ENCODE assay signal across 11 cellular contexts in genomic region chr6:56364482-56365313, GRCh38.
A peak's percentile ranks its signal among the peaks of the same experiment; 100 is the strongest.
DNase-seq lines count a peak whose midpoint lies in the region; ATAC-seq and TF ChIP-seq lines count a peak whose summit lies in the region.
"Had no signal": no experiment of that assay in that cellular context is flagged by ENCODE, and none has a peak within 500 bp of the region (broad histone marks: within the 10 kb centered on the region; RNA-seq: fewer than 3 reads in every experiment).

No MANE protein-coding gene starts in this region.

- intact Hi-C loops in mammary epithelial cell (cut with micrococcal nuclease), result loop anchor here (10.0 kb wide), 1 partner anchor 330 kb away; no protein-coding TSS in a partner anchor

- H3K79me2 ChIP-seq in mammary epithelial cell (ENCODE audit: insufficient read depth, low read length), result no peaks in the 10 kb centered on the region

- TF ChIP-seq CTCF in mammary epithelial cell (conservative IDR thresholded peaks at IDR 0.05 in 1 of 2, IDR thresholded peaks at IDR 0.05 in 1 of 2; ENCODE audit: extremely low read depth in 1 of 2, insufficient read depth in 1 of 2, low read depth in 1 of 2, low read length in 2 of 2), result no peak

- H3K4me2 ChIP-seq in mammary epithelial cell (ENCODE audit: insufficient read depth, low read depth, low read length), result peak overlapping the region; percentile 69

- 0% methylated on average over 2 of the region's 2 CpGs for WGBS in mammary epithelial cell (ENCODE audit: low coverage, missing lambda C conversion rate)

- in situ Hi-C loops in mammary epithelial cell (cut with MboI; ENCODE audit: low sequenced_read_pairs in 2 of 2), result loop anchor here (10.0 kb wide), 1 partner anchor 210 kb away; no protein-coding TSS in a partner anchor

- no peaks in the 10 kb centered on the region for H4K20me1 ChIP-seq in mammary epithelial cell (ENCODE audit: insufficient read depth, low read length)

- CTCF ChIA-PET in mammary epithelial cell (lab: Charles Lee; ENCODE audit: low non-redundant PET), result no interaction called here

- H3K27ac ChIP-seq in mammary epithelial cell (ENCODE audit: insufficient read depth, low read depth, low read length), result peak overlapping the region; percentile 33

- dilution Hi-C loops in mammary epithelial cell (cut with HindIII; ENCODE audit: low sequenced_read_pairs), result loop anchor here (5.0 kb wide), 1 partner anchor 228 kb away; no protein-coding TSS in a partner anchor

- H2AFZ ChIP-seq in mammary epithelial cell (ENCODE audit: low read depth, low read length), result peak overlapping the region; percentile 53

- no peak for ATAC-seq in GM21619 (IDR thresholded peaks at IDR 0.05; ENCODE audit: unreplicated experiment)
- ATAC-seq: CD8-positive, alpha-beta T cell; stimulated activated naive CD8-positive, alpha-beta T cell treated with anti-CD3 and anti-CD28 coated beads, Interleukin-15, Interleukin-2, amounts not matched to agents 100 U/mL and 50 U/mL, for 24 hours had no signal

- no TSS peak for BruUV-seq in mammary epithelial cell (replicated peaks; lab: Mats Ljungman, UMichigan)

- H3K27me3 ChIP-seq in mammary epithelial cell (ENCODE audit: insufficient read depth, low read length), result no peaks in the 10 kb centered on the region

- H3K9me3 ChIP-seq in mammary epithelial cell (replicated peaks; ENCODE audit: insufficient read depth, low read length), result no peaks in the 10 kb centered on the region

- H3K4me1 ChIP-seq in mammary epithelial cell (ENCODE audit: insufficient read depth, low read length), result peaks cover 27% of the 10 kb centered on the region

- DNase-seq in Daoy (ENCODE audit: low read depth) (peak; percentile 32), M059J (ENCODE audit: low read depth) (peak; percentile 90), mammary epithelial cell (peak; percentile 68), myocyte (ENCODE audit: low read depth) (peak; percentile 39), NCI-H2107 treated with DMSO at 0.1 percent for 48 hours (lab: John Stamatoyannopoulos, UW; ENCODE audit: unreplicated experiment) (no peak), iPS-NIHi11 (ENCODE audit: low spot score) (no peak), amygdala (lab: John Stamatoyannopoulos, UW) (no peak)
- DNase-seq: CD8-positive, alpha-beta T cell; endodermal cell; stimulated activated naive CD8-positive, alpha-beta T cell treated with anti-CD3 and anti-CD28 coated beads, Interleukin-15, Interleukin-2, amounts not matched to agents 100 U/mL and 50 U/mL, for 24 hours had no signal

- H3K4me3 ChIP-seq in mammary epithelial cell (replicated peaks in 1 of 3; ENCODE audit: insufficient read depth in 1 of 3, low read depth in 2 of 3, low read length in 3 of 3), result no peak overlapping the region

- H3K9ac ChIP-seq in mammary epithelial cell (ENCODE audit: insufficient read depth, low read length), result no peak overlapping the region

- no peaks in the 10 kb centered on the region for H3K36me3 ChIP-seq in mammary epithelial cell (ENCODE audit: insufficient read depth, low read length)

Comparison
In these comparisons a context has a peak if more than half of its experiments do, and no peak if none do; other contexts are left out.
1. DNase-seq: peak in Daoy (single experiment), M059J (single experiment), mammary epithelial cell (single experiment) and myocyte (single experiment); none in NCI-H2107 treated with DMSO at 0.1 percent for 48 hours (single experiment), iPS-NIHi11 (single experiment) and amygdala (0 of 56).